In the genomic region with DNA sequence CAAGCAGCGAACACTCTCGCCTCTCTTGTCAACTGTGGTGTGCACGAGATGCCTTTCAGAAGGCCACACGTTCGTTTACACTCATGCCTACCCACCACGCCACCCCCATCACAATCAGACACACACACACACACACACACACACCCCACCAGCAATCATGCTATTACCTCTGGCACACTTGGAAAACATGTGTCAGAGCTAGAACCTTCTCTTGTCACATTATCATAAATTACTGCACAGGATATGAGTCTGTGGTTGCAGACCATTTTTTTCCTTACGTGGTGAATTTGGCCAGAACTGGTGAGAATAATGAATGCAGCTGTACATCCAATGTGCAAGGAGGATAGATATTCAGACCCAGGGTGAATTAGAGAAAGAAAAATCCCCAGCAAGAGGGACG, we compare ENCODE assay signal across 13 cellular contexts. TPM values are rescaled to one million over a fixed set of nuclear protein-coding genes. Genes with fewer than 3 reads are reported as not detected.
A peak's percentile ranks its signal among the peaks of the same experiment; 100 is the strongest.
DNase-seq lines count a peak whose midpoint lies in the region; FAIRE-seq and TF ChIP-seq lines count a peak whose summit lies in the region.
"Had no signal": no experiment of that assay in that cellular context is flagged by ENCODE, and none has a peak within 500 bp of the region (broad histone marks: within the 10 kb centered on the region; RNA-seq: fewer than 3 reads in every experiment).

No MANE protein-coding gene starts in this region.

- no peaks in the 10 kb centered on the region for H3K79me2 ChIP-seq in endothelial cell of umbilical vein (ENCODE audit: control insufficient read depth, insufficient read depth, low read length)

- H3K4me3 Mint-ChIP-seq in T-helper 1 cell treated with Interleukin-12 subunit alpha and Interleukin-12 subunit beta and Interleukin-4 antibody, amounts not matched to agents 30 μg/mL and 1 μg/mL, for 36 hours: no peak overlapping the region

- FAIRE-seq in endothelial cell of umbilical vein (lab: Jason Lieb, UNC): no peak

- POLR2A ChIA-PET in endothelial cell of umbilical vein (lab: Charles Lee): no interaction called here

- H3K27ac Mint-ChIP-seq in T-helper 1 cell treated with Interleukin-12 subunit alpha and Interleukin-12 subunit beta and Interleukin-4 antibody, amounts not matched to agents 30 μg/mL and 1 μg/mL, for 36 hours: peak overlapping the region; percentile 54

- no peaks in the 10 kb centered on the region for H3K36me3 Mint-ChIP-seq in T-helper 1 cell treated with Interleukin-12 subunit alpha and Interleukin-12 subunit beta and Interleukin-4 antibody, amounts not matched to agents 30 μg/mL and 1 μg/mL, for 36 hours (ENCODE audit: low read depth)

- dilution Hi-C loops in endothelial cell of umbilical vein (cut with MboI; ENCODE audit: extremely low pct_ligation_motif_present, low sequenced_read_pairs): no loop called here

- no peak overlapping the region for H2AFZ ChIP-seq in endothelial cell of umbilical vein (ENCODE audit: low read depth, low read length)

- H3K27ac ChIP-seq in endothelial cell of umbilical vein (ENCODE audit: insufficient read depth, low read depth, low read length): no peak overlapping the region
- H3K27ac ChIP-seq: neutrophil had no signal

- H3K4me1 Mint-ChIP-seq in T-helper 1 cell treated with Interleukin-12 subunit alpha and Interleukin-12 subunit beta and Interleukin-4 antibody, amounts not matched to agents 30 μg/mL and 1 μg/mL, for 36 hours (ENCODE audit: low read depth): peaks cover 23% of the 10 kb centered on the region

- TF ChIP-seq CTCF in endothelial cell of umbilical vein (IDR thresholded peaks at IDR 0.05; ENCODE audit: extremely low read depth in 1 of 2, insufficient read depth in 1 of 2, low read depth in 1 of 2, low read length in 2 of 2): no peak

- no peaks in the 10 kb centered on the region for H3K27me3 ChIP-seq in endothelial cell of umbilical vein (ENCODE audit: control insufficient read depth in 2 of 2, insufficient read depth in 2 of 2, low read length in 2 of 2)
- no peaks in the 10 kb centered on the region for H3K27me3 ChIP-seq in HAP-1 (ENCODE audit: low read depth)
- H3K27me3 ChIP-seq: neutrophil had no signal

- no peaks in the 10 kb centered on the region for H3K9me3 Mint-ChIP-seq in T-helper 1 cell treated with Interleukin-12 subunit alpha and Interleukin-12 subunit beta and Interleukin-4 antibody, amounts not matched to agents 30 μg/mL and 1 μg/mL, for 36 hours

- no peak overlapping the region for H3K4me2 ChIP-seq in endothelial cell of umbilical vein (ENCODE audit: insufficient read depth, low read length)

- H3K36me3 ChIP-seq in endothelial cell of umbilical vein (ENCODE audit: control insufficient read depth in 2 of 2, extremely low read depth in 1 of 2, insufficient read depth in 2 of 2, low read length in 2 of 2) (no peaks in the 10 kb centered on the region), HAP-1 (replicated peaks) (no peaks in the 10 kb centered on the region)
- H3K36me3 ChIP-seq: neutrophil had no signal

- BruUV-seq in endothelial cell of umbilical vein (replicated peaks; lab: Mats Ljungman, UMichigan): no TSS peak

- CTCF ChIA-PET in endothelial cell of umbilical vein (lab: Charles Lee): interaction anchor here (0.9 to 3.2 kb wide), 4 partner anchors 10 to 125 kb away, joined by 3 to 10 read pairs (median 4); partner anchors contain the start of gene SPG11

- no peak overlapping the region for H3K9ac ChIP-seq in endothelial cell of umbilical vein (replicated peaks; ENCODE audit: extremely low read depth, insufficient read depth, low read length)

- no peaks in the 10 kb centered on the region for H3K9me1 ChIP-seq in endothelial cell of umbilical vein (replicated peaks; ENCODE audit: control insufficient read depth, extremely low read depth, insufficient read depth, low read length)

- H4K20me1 ChIP-seq in endothelial cell of umbilical vein (replicated peaks; ENCODE audit: control insufficient read depth, extremely low read depth, insufficient read depth, low read length): no peaks in the 10 kb centered on the region

- DNase-seq in activated T-cell treated with anti-CD3 and anti-CD28 coated beads for 24 hours (ENCODE audit: low read depth) (peak; percentile 42), endothelial cell of umbilical vein (ENCODE audit: low read depth, low spot score) (peak; percentile 77), kidney tubule cell (ENCODE audit: low spot score) (no peak), NCI-H1694 treated with DMSO at 0.1 percent for 48 hours (lab: John Stamatoyannopoulos, UW) (no peak), HAP-1 (ENCODE audit: low spot score in 2 of 2) (no peak)
- DNase-seq in stimulated activated CD8-positive, alpha-beta memory T cell treated with anti-CD3 and anti-CD28 coated beads, Interleukin-4, amount 100 ng/mL, for 4 hours (ENCODE audit: low read depth in 2 of 2, low spot score in 1 of 2): peak; percentile 15 to 23
- DNase-seq: Calu3, foreskin melanocyte, left colon, NCI-H510A treated with DMSO at 0.1 percent for 48 hours, SHP77 treated with DMSO at 0.1 percent for 48 hours had no signal

- peaks cover 4% of the 10 kb centered on the region for H3K4me1 ChIP-seq in endothelial cell of umbilical vein (ENCODE audit: control insufficient read depth, extremely low read depth, insufficient read depth, low read length)
- peaks cover 4% of the 10 kb centered on the region; the same call in 1 of the 2 replicates for H3K4me1 ChIP-seq in HAP-1

- intact Hi-C loops in endothelial cell of umbilical vein (cut with micrococcal nuclease): no loop called here

- TF ChIP-seq POLR2A in endothelial cell of umbilical vein (IDR thresholded peaks at IDR 0.05; ENCODE audit: low read depth, low read length): no peak

- in situ Hi-C loops in HAP-1 (cut with MboI; ENCODE audit: low sequenced_read_pairs): no loop called here

- no peaks in the 10 kb centered on the region for H3K27me3 Mint-ChIP-seq in T-helper 1 cell treated with Interleukin-12 subunit alpha and Interleukin-12 subunit beta and Interleukin-4 antibody, amounts not matched to agents 30 μg/mL and 1 μg/mL, for 36 hours (ENCODE audit: low read depth)

- H3K4me3 ChIP-seq in endothelial cell of umbilical vein (replicated peaks in 1 of 3; ENCODE audit: insufficient read depth in 1 of 3, low read depth in 1 of 3, low read length in 3 of 3) (no peak overlapping the region), HAP-1 (no peak overlapping the region)

- H3K9me3 ChIP-seq in endothelial cell of umbilical vein (replicated peaks; ENCODE audit: control insufficient read depth, insufficient read depth, low read length) (no peaks in the 10 kb centered on the region), HAP-1 (no peaks in the 10 kb centered on the region)
- H3K9me3 ChIP-seq: neutrophil had no signal

TF ChIP-seq in endothelial cell of umbilical vein, 7 proteins besides CTCF, POLR2A, EP300 and RAD21:
- no peak for TF ChIP-seq GATA2 (IDR thresholded peaks at IDR 0.05; ENCODE audit: insufficient read depth, insufficient read length, low read depth, low read length)
- peak; percentile 15 for TF ChIP-seq FOS (IDR thresholded peaks at IDR 0.05; ENCODE audit: borderline replicate concordance, insufficient read depth, low read length)
- peak; percentile 49 for TF ChIP-seq JUN (IDR thresholded peaks at IDR 0.05; ENCODE audit: borderline replicate concordance, insufficient read depth, insufficient read length, low read depth)
- no peak for TF ChIP-seq MYC (IDR thresholded peaks at IDR 0.05; ENCODE audit: low read depth, low read length)

RNA-seq across cellular contexts. Expression of gene TRIM69, which starts 52.4 kb away (rescaled TPM):
- total RNA-seq in endothelial cell of umbilical vein: 10.5 and 13.0 TPM in 2 replicates
- 4.3 and 4.8 TPM in 2 replicates for polyA plus RNA-seq in endothelial cell of umbilical vein
- 5.9 and 6.6 TPM in 2 replicates for polyA plus RNA-seq in endothelial cell of umbilical vein (2011; cell fraction: cytosol; rRNA removed)
- polyA plus RNA-seq in endothelial cell of umbilical vein (2011; cell fraction: nucleus; rRNA removed): 2.7 and 3.7 TPM in 2 replicates
- 7.3 and 8.4 TPM in 2 replicates for polyA plus RNA-seq in endothelial cell of umbilical vein (2012)
- polyA minus RNA-seq in endothelial cell of umbilical vein: 13.0 and 13.3 TPM in 2 replicates
- 4.7 TPM for polyA minus RNA-seq in endothelial cell of umbilical vein (2011; cell fraction: cytosol; rRNA and poly(A)+ RNA removed)
- 3.3 and 4.6 TPM in 2 replicates for polyA minus RNA-seq in endothelial cell of umbilical vein (2011; cell fraction: nucleus; rRNA and poly(A)+ RNA removed)

Comparison
In these comparisons a context has a peak if more than half of its experiments do, and no peak if none do; other contexts are left out.
1. DNase-seq: peak in activated T-cell treated with anti-CD3 and anti-CD28 coated beads for 24 hours (single experiment), endothelial cell of umbilical vein (single experiment) and stimulated activated CD8-positive, alpha-beta memory T cell treated with anti-CD3 and anti-CD28 coated beads, Interleukin-4, amount 100 ng/mL, for 4 hours (2 of 2); none in kidney tubule cell (single experiment), NCI-H1694 treated with DMSO at 0.1 percent for 48 hours (single experiment) and HAP-1 (0 of 2).